Comparison of ENCODE assay signal across 10 cellular contexts in the genomic region with DNA sequence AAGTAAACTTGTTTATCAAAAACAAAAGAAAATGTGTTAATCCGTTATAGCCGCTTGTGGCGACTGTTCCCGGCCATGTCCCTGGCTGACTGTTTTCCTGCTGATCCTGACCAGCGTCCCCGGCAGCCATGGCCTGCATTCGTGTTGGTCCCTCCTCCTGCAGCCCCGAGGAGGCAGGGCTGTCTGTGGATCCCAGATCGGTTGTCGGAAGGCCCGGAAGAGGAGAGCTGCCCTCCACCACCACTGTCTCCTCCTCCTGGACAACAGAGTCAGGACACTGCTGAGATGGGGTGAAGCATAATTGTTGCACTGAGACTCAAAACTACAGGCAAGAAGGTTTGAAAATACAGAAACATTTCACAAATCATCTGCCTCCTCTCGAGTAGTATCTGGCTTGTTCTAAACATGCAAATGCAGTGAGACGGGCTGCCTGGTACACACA. TPM values are rescaled to one million over a fixed set of nuclear protein-coding genes. Genes with fewer than 3 reads are reported as not detected.
DNase-seq lines count a peak whose midpoint lies in the region; TF ChIP-seq lines count a peak whose summit lies in the region.
"Had no signal": no experiment of that assay in that cellular context is flagged by ENCODE, and none has a peak within 500 bp of the region (broad histone marks: within the 10 kb centered on the region; RNA-seq: fewer than 3 reads in every experiment).

No MANE protein-coding gene starts in this region.

- H3K4me3 Mint-ChIP-seq in type B pancreatic cell = peak overlapping the region; percentile 61
- H3K4me3 Mint-ChIP-seq in CD8-positive, alpha-beta memory T cell = no peak overlapping the region

- no peaks in the 10 kb centered on the region for H3K36me3 Mint-ChIP-seq in type B pancreatic cell
- H3K36me3 Mint-ChIP-seq in CD8-positive, alpha-beta memory T cell = no peaks in the 10 kb centered on the region

- H3K27me3 Mint-ChIP-seq in type B pancreatic cell = no peaks in the 10 kb centered on the region
- H3K27me3 Mint-ChIP-seq in CD8-positive, alpha-beta memory T cell = peaks cover 9 to 17% of the 10 kb centered on the region in 2 donors

- peaks cover 20% of the 10 kb centered on the region for H3K4me1 Mint-ChIP-seq in type B pancreatic cell (ENCODE audit: unreplicated experiment)
- H3K4me1 Mint-ChIP-seq in CD8-positive, alpha-beta memory T cell = peaks cover 3 to 16% (median 5%) of the 10 kb centered on the region in 3 donors

- 40 to 42% methylated on average over 8 to 9 of the region's 13 CpGs for WGBS in mesodermal cell (ENCODE audit: insufficient coverage in 2 of 2), 2 experiments

- H3K4me3 ChIP-seq in mesodermal cell (ENCODE audit: extremely low read depth, insufficient read depth, low read length, poor library complexity, severe bottlenecking) = no peak overlapping the region
- no peak overlapping the region for H3K4me3 ChIP-seq in CD8-positive, alpha-beta memory T cell (ENCODE audit: low read length)

- POLR2A ChIA-PET in CD8-positive, alpha-beta memory T cell (lab: Charles Lee) = no interaction called here

- H3K27ac ChIP-seq in mesodermal cell (ENCODE audit: low read depth, low read length, severe bottlenecking) = peak overlapping the region; percentile 97
- no peak overlapping the region for H3K27ac ChIP-seq in CD8-positive, alpha-beta memory T cell (ENCODE audit: low read depth, low read length)

- TF ChIP-seq CTCF in type B pancreatic cell (conservative IDR thresholded peaks at IDR 0.05) = no peak

- H3K27ac Mint-ChIP-seq in type B pancreatic cell = peak overlapping the region; percentile 71
- H3K27ac Mint-ChIP-seq in CD8-positive, alpha-beta memory T cell = no peak overlapping the region

- DNase-seq in NCI-H510A (lab: John Stamatoyannopoulos, UW) (peak; percentile 81), epidermal melanocyte (ENCODE audit: insufficient read length, low spot score) (peak; percentile 76), type B pancreatic cell (ENCODE audit: extremely low spot score, unreplicated experiment) (no peak), NCI-H1694 treated with DMSO at 0.1 percent for 48 hours (lab: John Stamatoyannopoulos, UW) (no peak), RKO (ENCODE audit: low spot score) (no peak)
- DNase-seq in CD8-positive, alpha-beta memory T cell = no peak
- DNase-seq: activated CD4-positive, alpha-beta T cell treated with anti-CD3 and anti-CD28 coated beads, Interleukin-2, amount 50 U/mL, for 1 hour had no signal

- no peaks in the 10 kb centered on the region for H3K27me3 ChIP-seq in CD8-positive, alpha-beta memory T cell (ENCODE audit: insufficient read depth, low read length, poor library complexity, severe bottlenecking)

- H3K36me3 ChIP-seq in mesodermal cell (ENCODE audit: control insufficient read depth, insufficient read depth, low read length) = no peaks in the 10 kb centered on the region
- no peaks in the 10 kb centered on the region for H3K36me3 ChIP-seq in CD8-positive, alpha-beta memory T cell (ENCODE audit: insufficient read depth, low read length)

- peaks cover 13% of the 10 kb centered on the region for H3K9me3 ChIP-seq in mesodermal cell (ENCODE audit: control insufficient read depth, low read length)
- no peaks in the 10 kb centered on the region for H3K9me3 ChIP-seq in CD8-positive, alpha-beta memory T cell (ENCODE audit: low read length)

- CTCF ChIA-PET in CD8-positive, alpha-beta memory T cell (lab: Charles Lee) = no interaction called here

- H3K9me3 Mint-ChIP-seq in type B pancreatic cell = no peaks in the 10 kb centered on the region
- no peaks in the 10 kb centered on the region for H3K9me3 Mint-ChIP-seq in CD8-positive, alpha-beta memory T cell

- peaks cover 31% of the 10 kb centered on the region for H3K4me1 ChIP-seq in mesodermal cell (ENCODE audit: control insufficient read depth, insufficient read depth, low read length, poor library complexity, severe bottlenecking)
- H3K4me1 ChIP-seq in CD8-positive, alpha-beta memory T cell (ENCODE audit: insufficient read depth, low read length) = peaks cover 10% of the 10 kb centered on the region

RNA-seq across cellular contexts. Expression of a gene that starts 3.6 kb away (rescaled TPM):
- 234 TPM for polyA plus RNA-seq in mesodermal cell (2013, experiment 1 of 2)
- 205 TPM for polyA plus RNA-seq in mesodermal cell (2013, experiment 2 of 2)
- total RNA-seq in type B pancreatic cell (ENCODE audit: low replicate concordance) = 17.6 and 78.1 TPM in 2 replicates
- total RNA-seq in CD8-positive, alpha-beta memory T cell = under 1 TPM; 0.26 to 0.29 TPM
- 0.61 TPM for polyA plus RNA-seq in CD8-positive, alpha-beta memory T cell
- total RNA-seq: dermis microvascular lymphatic vessel endothelial cell, NCI-H460 had no signal

RNA-seq across cellular contexts. Expression of a gene that starts 12.8 kb away (rescaled TPM):
- 41.8 TPM for polyA plus RNA-seq in mesodermal cell (2013, experiment 1 of 2)
- polyA plus RNA-seq in mesodermal cell (2013, experiment 2 of 2) = 32.0 TPM
- total RNA-seq in type B pancreatic cell (ENCODE audit: low replicate concordance) = 62.8 and 63.5 TPM in 2 replicates
- 10 to 100 TPM; 39.7 to 41.1 TPM for total RNA-seq in CD8-positive, alpha-beta memory T cell
- polyA plus RNA-seq in CD8-positive, alpha-beta memory T cell = 1.6 TPM

RNA-seq across cellular contexts. Expression of a gene that starts 13.0 kb away (rescaled TPM):
- 103 TPM for polyA plus RNA-seq in mesodermal cell (2013, experiment 1 of 2)
- polyA plus RNA-seq in mesodermal cell (2013, experiment 2 of 2) = 83.9 TPM
- total RNA-seq in type B pancreatic cell (ENCODE audit: low replicate concordance) = 122 and 143 TPM in 2 replicates
- total RNA-seq in CD8-positive, alpha-beta memory T cell = 100 to 1,000 TPM; 159 to 169 TPM
- polyA plus RNA-seq in CD8-positive, alpha-beta memory T cell = 157 TPM

RNA-seq across cellular contexts. Expression of a gene that starts 30.9 kb away (rescaled TPM):
- polyA plus RNA-seq in mesodermal cell (2013, experiment 1 of 2) = 0.11 TPM
- polyA plus RNA-seq in mesodermal cell (2013, experiment 2 of 2) = 0.10 TPM
- total RNA-seq in type B pancreatic cell (ENCODE audit: low replicate concordance) = 0.83 and 0.89 TPM in 2 replicates
- total RNA-seq in CD8-positive, alpha-beta memory T cell = under 1 TPM; 0.53 to 0.62 TPM
- 0.28 TPM for polyA plus RNA-seq in CD8-positive, alpha-beta memory T cell

RNA-seq across cellular contexts. Expression of a gene that starts 37.1 kb away (rescaled TPM):
- polyA plus RNA-seq in mesodermal cell (2013, experiment 1 of 2) = 176 TPM
- 168 TPM for polyA plus RNA-seq in mesodermal cell (2013, experiment 2 of 2)
- 194 and 298 TPM in 2 replicates for total RNA-seq in type B pancreatic cell (ENCODE audit: low replicate concordance)
- 100 to 1,000 TPM; 119 to 124 TPM for total RNA-seq in CD8-positive, alpha-beta memory T cell
- 29.0 TPM for polyA plus RNA-seq in CD8-positive, alpha-beta memory T cell

Comparison
In these comparisons a context has a peak if more than half of its experiments do, and no peak if none do; other contexts are left out.
1. DNase-seq: peak in NCI-H510A (single experiment) and epidermal melanocyte (single experiment); none in type B pancreatic cell (single experiment), NCI-H1694 treated with DMSO at 0.1 percent for 48 hours (single experiment), CD8-positive, alpha-beta memory T cell (0 of 5) and RKO (single experiment).
2. RNA of a gene that starts 3.6 kb away (total RNA-seq): 17.6 to 78.1 TPM in type B pancreatic cell; 0.26 to 0.29 TPM in CD8-positive, alpha-beta memory T cell; every median in the first group is over 10 times any median in the second.